26 cellular contexts compared by ENCODE assay signal in the genomic region with DNA sequence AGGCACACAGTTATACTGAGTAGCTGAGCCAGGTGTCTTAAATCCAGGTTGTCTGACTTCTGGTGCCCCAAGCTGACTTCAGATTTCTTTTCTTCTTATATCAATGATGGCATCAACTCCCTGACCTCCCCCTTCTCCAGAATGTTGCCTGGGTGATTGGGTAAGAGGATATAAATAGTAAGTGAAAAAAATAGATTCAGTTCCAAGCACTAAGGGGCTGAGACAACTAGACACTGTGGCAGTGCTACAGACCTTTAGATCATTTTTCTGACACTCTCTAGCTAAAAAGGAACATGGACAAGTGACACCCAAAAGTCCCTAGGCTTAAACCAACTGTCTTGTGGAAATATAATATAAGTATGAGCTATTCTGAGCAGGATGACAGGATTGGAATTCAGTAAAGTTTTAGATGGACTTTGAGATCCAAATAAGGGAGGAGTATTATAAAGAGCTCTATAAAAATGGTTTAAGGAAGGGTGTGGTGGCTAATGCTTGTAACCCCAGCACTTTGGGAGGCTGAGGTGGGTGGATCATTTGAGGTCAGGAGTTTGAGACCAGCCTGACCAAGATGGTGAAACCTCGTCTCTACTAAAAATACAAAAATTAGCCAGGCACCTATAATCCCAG.
DNase-seq lines count a peak whose midpoint lies in the region; ATAC-seq and TF ChIP-seq lines count a peak whose summit lies in the region.
"Had no signal": no experiment of that assay in that cellular context is flagged by ENCODE, and none has a peak within 500 bp of the region (broad histone marks: within the 10 kb centered on the region; RNA-seq: fewer than 3 reads in every experiment).

No MANE protein-coding gene starts in this region.

- no peak overlapping the region for H3K4me3 Mint-ChIP-seq in Calu3 (ENCODE audit: low read depth, unreplicated experiment)
- no peak overlapping the region for H3K4me3 Mint-ChIP-seq in osteocyte (ENCODE audit: unreplicated experiment)
- H3K4me3 Mint-ChIP-seq: activated naive CD4-positive, alpha-beta T cell treated with anti-CD3 and anti-CD28 coated beads, Interleukin-2, amount 50 U/mL, for 24 hours; type B pancreatic cell had no signal

- no TSS peak for BruUV-seq in Calu3 (replicated peaks; lab: Mats Ljungman, UMichigan)

- no peak overlapping the region for H3K9ac ChIP-seq in GM23248

- H3K27me3 Mint-ChIP-seq in Calu3 (ENCODE audit: unreplicated experiment) = no peaks in the 10 kb centered on the region
- no peaks in the 10 kb centered on the region for H3K27me3 Mint-ChIP-seq in osteocyte (ENCODE audit: unreplicated experiment)
- H3K27me3 Mint-ChIP-seq: activated naive CD4-positive, alpha-beta T cell treated with anti-CD3 and anti-CD28 coated beads, Interleukin-2, amount 50 U/mL, for 24 hours had no signal

- TF ChIP-seq CTCF in gastrocnemius medialis (IDR thresholded peaks at IDR 0.05 in 4 of 5, conservative IDR thresholded peaks at IDR 0.05 in 1 of 5) (no peak), Calu3 (IDR thresholded peaks at IDR 0.05; ENCODE audit: unreplicated experiment) (no peak), osteocyte (IDR thresholded peaks at IDR 0.05) (no peak)

- TF ChIP-seq POLR2A in gastrocnemius medialis (IDR thresholded peaks at IDR 0.05) = no peak

- CTCF ChIA-PET in Calu3 (lab: Charles Lee) = no interaction called here

- H3K36me3 Mint-ChIP-seq in Calu3 (ENCODE audit: insufficient read depth, unreplicated experiment) = no peaks in the 10 kb centered on the region
- H3K36me3 Mint-ChIP-seq in osteocyte (ENCODE audit: unreplicated experiment) = peaks cover 6% of the 10 kb centered on the region
- H3K36me3 Mint-ChIP-seq: activated naive CD4-positive, alpha-beta T cell treated with anti-CD3 and anti-CD28 coated beads, Interleukin-2, amount 50 U/mL, for 24 hours had no signal

- WGBS in GM23248 (ENCODE audit: low coverage in 1 of 2, low lambda C conversion rate in 2 of 2, missing lambda C conversion rate in 2 of 2), 2 experiments = 8 to 30% methylated on average over 1 of the region's 1 CpG

- H3K4me3 ChIP-seq in GM23248 (no peak overlapping the region), gastrocnemius medialis (no peak overlapping the region)
- H3K4me3 ChIP-seq: breast epithelium, PC-9, smooth muscle cell had no signal

- H3K27me3 ChIP-seq in GM23248 (replicated peaks; ENCODE audit: insufficient read depth) = no peaks in the 10 kb centered on the region
- H3K27me3 ChIP-seq in gastrocnemius medialis = no peaks in the 10 kb centered on the region
- H3K27me3 ChIP-seq: breast epithelium had no signal

- H3K9me3 ChIP-seq in GM23248 (ENCODE audit: low read depth) (no peaks in the 10 kb centered on the region), gastrocnemius medialis (no peaks in the 10 kb centered on the region)
- H3K9me3 ChIP-seq: breast epithelium had no signal

- no peaks in the 10 kb centered on the region for H3K79me2 ChIP-seq in GM23248 (ENCODE audit: insufficient read depth)

- H3K4me1 ChIP-seq in GM23248 (ENCODE audit: insufficient read depth) = no peaks in the 10 kb centered on the region
- peaks cover 16 to 29% of the 10 kb centered on the region in 2 donors for H3K4me1 ChIP-seq in gastrocnemius medialis
- H3K4me1 ChIP-seq: breast epithelium had no signal

- H3K27ac ChIP-seq in GM23248 (no peak overlapping the region), gastrocnemius medialis (peak overlapping the region; percentile 32 to 68 (median 52))
- H3K27ac ChIP-seq: breast epithelium, epithelial cell of prostate, PC-9 had no signal

- peaks cover 8% of the 10 kb centered on the region for H3K9me3 Mint-ChIP-seq in Calu3 (ENCODE audit: low read depth, unreplicated experiment)
- H3K9me3 Mint-ChIP-seq in osteocyte (ENCODE audit: unreplicated experiment) = no peaks in the 10 kb centered on the region
- H3K9me3 Mint-ChIP-seq: activated naive CD4-positive, alpha-beta T cell treated with anti-CD3 and anti-CD28 coated beads, Interleukin-2, amount 50 U/mL, for 24 hours; activated T-helper 2 cell treated with anti-CD3 and anti-CD28 coated beads, Interferon-gamma antibody, Interleukin-2, Interleukin-4, amounts not matched to agents 10 μg/mL and 5 μg/mL and 100 μg/mL, durations not matched to agents 14 hours and 24 hours and 36 hours had no signal

- no peaks in the 10 kb centered on the region for H3K9me2 ChIP-seq in GM23248 (ENCODE audit: insufficient read depth)

- H3K27ac Mint-ChIP-seq in Calu3 (ENCODE audit: unreplicated experiment) = no peak overlapping the region
- no peak overlapping the region for H3K27ac Mint-ChIP-seq in osteocyte (ENCODE audit: unreplicated experiment)
- H3K27ac Mint-ChIP-seq: activated naive CD4-positive, alpha-beta T cell treated with anti-CD3 and anti-CD28 coated beads, Interleukin-2, amount 50 U/mL, for 24 hours; activated T-helper 2 cell treated with anti-CD3 and anti-CD28 coated beads, Interferon-gamma antibody, Interleukin-2, Interleukin-4, amounts not matched to agents 10 μg/mL and 5 μg/mL and 100 μg/mL, durations not matched to agents 14 hours and 24 hours and 36 hours; type B pancreatic cell had no signal

- no peaks in the 10 kb centered on the region for H4K20me1 ChIP-seq in GM23248 (ENCODE audit: insufficient read depth)

- no peaks in the 10 kb centered on the region for H3F3A ChIP-seq in GM23248 (ENCODE audit: insufficient read depth)

- H2AFZ ChIP-seq in GM23248 = no peak overlapping the region
- H2AFZ ChIP-seq: PC-9 had no signal

- DNase-seq in AG20443 (ENCODE audit: low spot score) (peak; percentile 65), GM23248 (peak; percentile 7), left ventricle myocardium superior (no peak), gastrocnemius medialis (peak in 1 of 2 donors; percentile 35), Calu3 (no peak), NCI-H1048 (lab: John Stamatoyannopoulos, UW) (no peak), osteocyte (ENCODE audit: extremely low spot score, unreplicated experiment) (no peak)
- DNase-seq: activated CD4-positive, alpha-beta T cell treated with anti-CD3 and anti-CD28 coated beads, Interleukin-2, amount 50 U/mL, for 48 hours; activated CD4-positive, CD25-positive, alpha-beta regulatory T cell; activated CD8-positive, alpha-beta memory T cell treated with anti-CD3 and anti-CD28 coated beads, Interleukin-2, amount 50 U/mL, for 48 hours; effector CD4-positive, alpha-beta T cell; glutamatergic neuron; KG1; mesenchymal stem cell; NCI-H524; nucleus accumbens; PC-9; SHP77 treated with DMSO at 0.1 percent for 48 hours; stimulated activated CD4-positive, alpha-beta T cell treated with anti-CD3 and anti-CD28 coated beads, Interleukin-1b, Interleukin-23, amount 100 ng/mL, for 48 hours; SW 1271 had no signal

- no peak overlapping the region for H3K4me2 ChIP-seq in GM23248 (ENCODE audit: unreplicated experiment)
- H3K4me2 ChIP-seq: PC-9, smooth muscle cell had no signal

- intact Hi-C loops in left ventricle myocardium superior (cut with micrococcal nuclease) = no loop called here
- intact Hi-C loops in gastrocnemius medialis (cut with DNase I; ENCODE audit: low total_unique reads) = no loop called here
- intact Hi-C loops in Calu3 (cut with micrococcal nuclease; ENCODE audit: unreplicated experiment) = no loop called here

- ATAC-seq in left ventricle myocardium superior = peak; percentile 73
- ATAC-seq in gastrocnemius medialis = peak; percentile 90

- in situ Hi-C loops in GM23248 (cut with MboI) (no loop called here), gastrocnemius medialis (cut with MboI; ENCODE audit: low sequenced_read_pairs in 4 of 4) (no loop called here)

- no peaks in the 10 kb centered on the region for H3K36me3 ChIP-seq in GM23248 (ENCODE audit: low read depth)
- no peaks in the 10 kb centered on the region for H3K36me3 ChIP-seq in gastrocnemius medialis
- H3K36me3 ChIP-seq: breast epithelium had no signal

- H3K4me1 Mint-ChIP-seq in Calu3 (ENCODE audit: low read depth, unreplicated experiment) (no peaks in the 10 kb centered on the region), osteocyte (ENCODE audit: unreplicated experiment) (peaks cover 5% of the 10 kb centered on the region)
- H3K4me1 Mint-ChIP-seq: activated naive CD4-positive, alpha-beta T cell treated with anti-CD3 and anti-CD28 coated beads, Interleukin-2, amount 50 U/mL, for 24 hours had no signal

Comparison
In these comparisons a context has a peak if more than half of its experiments do, and no peak if none do; other contexts are left out.
1. DNase-seq: peak in AG20443 (single experiment) and GM23248 (single experiment); none in left ventricle myocardium superior (single experiment), Calu3 (single experiment), NCI-H1048 (single experiment) and osteocyte (single experiment).